In the genomic region with DNA sequence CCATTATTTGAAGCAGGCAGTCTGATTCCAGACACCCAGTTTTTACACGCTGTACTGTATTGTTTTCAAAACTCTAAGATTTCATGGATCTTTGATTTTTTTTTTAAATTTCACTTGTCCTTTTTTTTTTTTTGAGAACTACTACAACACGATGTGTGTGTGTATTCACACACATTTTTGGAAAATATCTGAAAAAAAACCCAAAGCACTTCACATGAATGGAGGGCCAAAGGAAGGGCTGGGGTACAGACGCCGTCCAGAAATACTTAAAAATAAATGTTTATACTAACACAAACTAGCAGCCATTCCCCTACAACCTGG, we compare ENCODE assay signal across 8 cellular contexts. TPM values are rescaled to one million over a fixed set of nuclear protein-coding genes. Genes with fewer than 3 reads are reported as not detected.
DNase-seq lines count a peak whose midpoint lies in the region; ATAC-seq and TF ChIP-seq lines count a peak whose summit lies in the region.

No MANE protein-coding gene starts in this region.

- no peaks in the 10 kb centered on the region for H3K27me3 Mint-ChIP-seq in IgD-negative memory B cell
- H3K27me3 Mint-ChIP-seq in nephron (ENCODE audit: low read depth), result no peaks in the 10 kb centered on the region

- ATAC-seq in GM21786 (IDR thresholded peaks at IDR 0.05; ENCODE audit: unreplicated experiment) (no peak), HG03460 (IDR thresholded peaks at IDR 0.05; ENCODE audit: unreplicated experiment) (no peak), GM19452 (IDR thresholded peaks at IDR 0.05; ENCODE audit: unreplicated experiment) (no peak)

- H3K9me3 Mint-ChIP-seq in IgD-negative memory B cell, result no peaks in the 10 kb centered on the region
- no peaks in the 10 kb centered on the region for H3K9me3 Mint-ChIP-seq in nephron

- H3K27ac ChIP-seq in C4-2B, result peak overlapping the region; percentile 85
- peak overlapping the region; percentile 81 to 92 for H3K27ac ChIP-seq in coronary artery

- H3K27ac Mint-ChIP-seq in IgD-negative memory B cell (peak overlapping the region; percentile 89 to 100 (median 94)), nephron (peak overlapping the region; percentile 74 to 95 (median 86))

- H3K36me3 Mint-ChIP-seq in IgD-negative memory B cell, result no peaks in the 10 kb centered on the region
- H3K36me3 Mint-ChIP-seq in nephron (ENCODE audit: low read depth), result peaks cover 17% of the 10 kb centered on the region

- TF ChIP-seq CTCF in C4-2B (conservative IDR thresholded peaks at IDR 0.05), result no peak
- TF ChIP-seq CTCF in coronary artery (IDR thresholded peaks at IDR 0.05), result no peak
- no peak for TF ChIP-seq CTCF in nephron (IDR thresholded peaks at IDR 0.05; ENCODE audit: unreplicated experiment in 3 of 3)

- H3K4me1 Mint-ChIP-seq in IgD-negative memory B cell (peaks cover 20 to 36% (median 21%) of the 10 kb centered on the region in 3 donors), nephron (peaks cover 18% of the 10 kb centered on the region)

- peak overlapping the region; percentile 88 to 97 (median 94) for H3K4me3 Mint-ChIP-seq in IgD-negative memory B cell
- H3K4me3 Mint-ChIP-seq in nephron, result peak overlapping the region; percentile 84 to 90 (median 90)

- no peak for DNase-seq in coronary artery (ENCODE audit: low spot score)
- no peak for DNase-seq in stimulated activated naive CD4-positive, alpha-beta T cell (lab: John Stamatoyannopoulos, UW)

- H3K4me3 ChIP-seq in coronary artery, result peak overlapping the region; percentile 97

RNA-seq across cellular contexts. Expression of a gene that starts 0.3 kb away (rescaled TPM):
- polyA plus RNA-seq in IgD-negative memory B cell, result 116 TPM

RNA-seq across cellular contexts. Expression of a gene that starts 26.3 kb away (rescaled TPM):
- polyA plus RNA-seq in IgD-negative memory B cell, result 111 TPM

RNA-seq across cellular contexts. Expression of a gene that starts 28.9 kb away (rescaled TPM):
- polyA plus RNA-seq in IgD-negative memory B cell, result 5.4 TPM
